Comparison of ENCODE assay signal across 1 cellular context in the genomic region with DNA sequence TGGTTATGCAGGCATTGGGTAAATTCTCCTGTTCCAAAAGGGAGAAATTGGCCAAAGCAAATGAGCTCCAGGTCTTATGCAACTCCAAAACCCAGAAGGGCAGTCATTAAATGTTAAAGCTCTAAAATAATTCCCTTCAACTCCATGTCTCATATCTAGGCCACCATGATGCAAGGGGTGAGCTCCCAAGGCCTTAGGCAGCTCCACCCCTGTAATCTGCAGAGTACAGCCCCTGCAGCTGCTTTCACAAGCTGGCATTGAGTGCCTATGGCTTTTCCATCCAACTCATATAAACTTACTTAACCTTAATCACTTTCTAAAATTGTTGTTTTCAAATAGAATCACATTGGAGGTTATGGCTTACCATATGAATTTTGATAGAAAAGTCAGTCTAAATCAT.
TF ChIP-seq lines count a peak whose summit lies in the region.

No MANE protein-coding gene starts in this region.

TF ChIP-seq in H1, 55 proteins besides CTCF, POLR2A, EP300 and RAD21 (continued from another document):
- TF ChIP-seq TAF1 (IDR thresholded peaks at IDR 0.05; ENCODE audit: low read depth, low read length), result no peak
- no peak for TF ChIP-seq GTF2F1 (IDR thresholded peaks at IDR 0.05; ENCODE audit: borderline replicate concordance, low read depth, low read length)
- TF ChIP-seq CBX5 (IDR thresholded peaks at IDR 0.05; ENCODE audit: low read depth, low read length), result no peak
- TF ChIP-seq BACH1 (IDR thresholded peaks at IDR 0.05; ENCODE audit: low read length), result no peak
- TF ChIP-seq SP2 (IDR thresholded peaks at IDR 0.05; ENCODE audit: low read length), result no peak
- TF ChIP-seq BRCA1 (IDR thresholded peaks at IDR 0.05; ENCODE audit: low read depth, low read length), result no peak
- TF ChIP-seq SAP30 (IDR thresholded peaks at IDR 0.05; ENCODE audit: insufficient read depth, insufficient replicate concordance, low read length), result no peak
- TF ChIP-seq, protein P1, sequence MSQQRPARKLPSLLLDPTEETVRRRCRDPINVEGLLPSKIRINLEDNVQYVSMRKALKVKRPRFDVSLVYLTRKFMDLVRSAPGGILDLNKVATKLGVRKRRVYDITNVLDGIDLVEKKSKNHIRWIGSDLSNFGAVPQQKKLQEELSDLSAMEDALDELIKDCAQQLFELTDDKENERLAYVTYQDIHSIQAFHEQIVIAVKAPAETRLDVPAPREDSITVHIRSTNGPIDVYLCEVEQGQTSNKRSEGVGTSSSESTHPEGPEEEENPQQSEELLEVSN (IDR thresholded peaks at IDR 0.05), result no peak
- no peak for TF ChIP-seq CHD1 (IDR thresholded peaks at IDR 0.05; ENCODE audit: low read depth, low read length)
- TF ChIP-seq SIRT6 (IDR thresholded peaks at IDR 0.05; ENCODE audit: low read length), result no peak
- TF ChIP-seq RFX5 (IDR thresholded peaks at IDR 0.05; ENCODE audit: borderline replicate concordance, low read depth, low read length), result no peak
- TF ChIP-seq SIX5 (IDR thresholded peaks at IDR 0.05; ENCODE audit: low read depth, low read length), result no peak
- TF ChIP-seq CREB1 (IDR thresholded peaks at IDR 0.05), result no peak
- no peak for TF ChIP-seq EGR1 (IDR thresholded peaks at IDR 0.05; ENCODE audit: borderline replicate concordance, low read depth, low read length)
- TF ChIP-seq HDAC2 (IDR thresholded peaks at IDR 0.05; ENCODE audit: borderline replicate concordance in 1 of 2, low read depth in 2 of 2, low read length in 2 of 2), result no peak
- no peak for TF ChIP-seq CHD2 (IDR thresholded peaks at IDR 0.05; ENCODE audit: low read length)
- no peak for TF ChIP-seq CEBPB (IDR thresholded peaks at IDR 0.05; ENCODE audit: low read depth, low read length)
